In the genomic region with DNA sequence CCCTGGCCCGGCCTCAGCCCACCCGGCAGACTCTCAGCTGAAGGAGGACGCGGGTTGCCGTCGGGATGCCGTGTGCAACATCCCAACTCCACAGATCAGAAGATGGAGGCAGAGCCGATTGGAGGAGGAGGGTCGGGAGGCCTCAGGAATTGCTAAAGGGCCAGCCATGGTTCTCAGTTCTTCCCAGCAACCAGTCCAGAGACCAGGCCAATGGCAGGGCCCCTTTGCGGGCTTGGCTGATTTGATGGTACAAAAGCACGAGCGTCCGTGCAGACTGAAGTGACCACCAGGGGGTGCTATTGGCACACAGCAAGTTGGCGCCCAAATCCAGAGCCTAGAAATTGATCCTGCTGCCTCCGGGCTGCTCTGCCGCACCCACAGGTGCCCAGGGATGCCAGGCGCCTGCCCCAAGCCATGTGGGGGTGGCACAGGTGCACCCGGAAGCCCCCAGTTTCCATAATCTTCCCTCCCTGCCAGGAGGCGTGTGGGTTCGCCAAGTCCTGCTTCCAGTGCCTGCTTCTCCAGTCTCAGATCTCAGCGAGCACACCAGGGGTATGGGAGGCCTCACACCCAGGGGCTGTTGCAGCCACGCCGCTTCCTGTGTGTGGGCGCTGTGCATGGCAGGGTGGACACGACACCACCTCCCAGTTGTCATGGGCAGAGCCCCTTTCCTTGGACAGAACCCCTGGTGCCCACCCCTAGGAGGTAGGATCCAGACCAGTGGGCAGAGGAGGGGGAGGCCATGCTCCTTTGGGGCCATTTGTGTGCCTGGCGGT, we compare ENCODE assay signal across 1 cellular context.
TF ChIP-seq lines count a peak whose summit lies in the region.

No MANE protein-coding gene starts in this region.

TF ChIP-seq in HepG2, 621 proteins besides CTCF, POLR2A, EP300 and RAD21 (continued from another document and continues in another):
- TF ChIP-seq, protein P1, sequence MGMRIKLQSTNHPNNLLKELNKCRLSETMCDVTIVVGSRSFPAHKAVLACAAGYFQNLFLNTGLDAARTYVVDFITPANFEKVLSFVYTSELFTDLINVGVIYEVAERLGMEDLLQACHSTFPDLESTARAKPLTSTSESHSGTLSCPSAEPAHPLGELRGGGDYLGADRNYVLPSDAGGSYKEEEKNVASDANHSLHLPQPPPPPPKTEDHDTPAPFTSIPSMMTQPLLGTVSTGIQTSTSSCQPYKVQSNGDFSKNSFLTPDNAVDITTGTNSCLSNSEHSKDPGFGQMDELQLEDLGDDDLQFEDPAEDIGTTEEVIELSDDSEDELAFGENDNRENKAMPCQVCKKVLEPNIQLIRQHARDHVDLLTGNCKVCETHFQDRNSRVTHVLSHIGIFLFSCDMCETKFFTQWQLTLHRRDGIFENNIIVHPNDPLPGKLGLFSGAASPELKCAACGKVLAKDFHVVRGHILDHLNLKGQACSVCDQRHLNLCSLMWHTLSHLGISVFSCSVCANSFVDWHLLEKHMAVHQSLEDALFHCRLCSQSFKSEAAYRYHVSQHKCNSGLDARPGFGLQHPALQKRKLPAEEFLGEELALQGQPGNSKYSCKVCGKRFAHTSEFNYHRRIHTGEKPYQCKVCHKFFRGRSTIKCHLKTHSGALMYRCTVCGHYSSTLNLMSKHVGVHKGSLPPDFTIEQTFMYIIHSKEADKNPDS (CRISPR knock-in tag; IDR thresholded peaks at IDR 0.05): 0 out of 2 replicates have a peak, but pooled peaks have one; percentile 21
- no peak for TF ChIP-seq JUN (CRISPR knock-in tag; IDR thresholded peaks at IDR 0.05)
- peak; percentile 80; the same call in 1 of the 2 replicates for TF ChIP-seq ZNF891 (CRISPR knock-in tag; IDR thresholded peaks at IDR 0.05)
- 0 out of 2 replicates have a peak, but pooled peaks have one; percentile 17 for TF ChIP-seq POGZ (CRISPR knock-in tag; IDR thresholded peaks at IDR 0.05)
- no peak for TF ChIP-seq HNRNPH1 (optimal IDR thresholded peaks at IDR 0.05; ENCODE audit: low read depth, low read length)
- TF ChIP-seq IRX3 (CRISPR knock-in tag; IDR thresholded peaks at IDR 0.05; ENCODE audit: borderline replicate concordance, low read depth): no peak
- TF ChIP-seq, protein P2, sequence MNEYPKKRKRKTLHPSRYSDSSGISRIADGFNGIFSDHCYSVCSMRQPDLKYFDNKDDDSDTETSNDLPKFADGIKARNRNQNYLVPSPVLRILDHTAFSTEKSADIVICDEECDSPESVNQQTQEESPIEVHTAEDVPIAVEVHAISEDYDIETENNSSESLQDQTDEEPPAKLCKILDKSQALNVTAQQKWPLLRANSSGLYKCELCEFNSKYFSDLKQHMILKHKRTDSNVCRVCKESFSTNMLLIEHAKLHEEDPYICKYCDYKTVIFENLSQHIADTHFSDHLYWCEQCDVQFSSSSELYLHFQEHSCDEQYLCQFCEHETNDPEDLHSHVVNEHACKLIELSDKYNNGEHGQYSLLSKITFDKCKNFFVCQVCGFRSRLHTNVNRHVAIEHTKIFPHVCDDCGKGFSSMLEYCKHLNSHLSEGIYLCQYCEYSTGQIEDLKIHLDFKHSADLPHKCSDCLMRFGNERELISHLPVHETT (CRISPR knock-in tag; conservative IDR thresholded peaks at IDR 0.05): no peak
- TF ChIP-seq, protein P3, sequence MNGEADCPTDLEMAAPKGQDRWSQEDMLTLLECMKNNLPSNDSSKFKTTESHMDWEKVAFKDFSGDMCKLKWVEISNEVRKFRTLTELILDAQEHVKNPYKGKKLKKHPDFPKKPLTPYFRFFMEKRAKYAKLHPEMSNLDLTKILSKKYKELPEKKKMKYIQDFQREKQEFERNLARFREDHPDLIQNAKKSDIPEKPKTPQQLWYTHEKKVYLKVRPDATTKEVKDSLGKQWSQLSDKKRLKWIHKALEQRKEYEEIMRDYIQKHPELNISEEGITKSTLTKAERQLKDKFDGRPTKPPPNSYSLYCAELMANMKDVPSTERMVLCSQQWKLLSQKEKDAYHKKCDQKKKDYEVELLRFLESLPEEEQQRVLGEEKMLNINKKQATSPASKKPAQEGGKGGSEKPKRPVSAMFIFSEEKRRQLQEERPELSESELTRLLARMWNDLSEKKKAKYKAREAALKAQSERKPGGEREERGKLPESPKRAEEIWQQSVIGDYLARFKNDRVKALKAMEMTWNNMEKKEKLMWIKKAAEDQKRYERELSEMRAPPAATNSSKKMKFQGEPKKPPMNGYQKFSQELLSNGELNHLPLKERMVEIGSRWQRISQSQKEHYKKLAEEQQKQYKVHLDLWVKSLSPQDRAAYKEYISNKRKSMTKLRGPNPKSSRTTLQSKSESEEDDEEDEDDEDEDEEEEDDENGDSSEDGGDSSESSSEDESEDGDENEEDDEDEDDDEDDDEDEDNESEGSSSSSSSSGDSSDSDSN (CRISPR knock-in tag; IDR thresholded peaks at IDR 0.05): peak; percentile 81
- TF ChIP-seq ZNF766 (CRISPR knock-in tag; IDR thresholded peaks at IDR 0.05; ENCODE audit: borderline replicate concordance): 0 out of 2 replicates have a peak, but pooled peaks have one; percentile 60
- TF ChIP-seq ZBTB3 (CRISPR knock-in tag; IDR thresholded peaks at IDR 0.05; ENCODE audit: borderline replicate concordance, low read depth): no peak
- 0 out of 2 replicates have a peak, but pooled peaks have one; percentile 39 for TF ChIP-seq ZNF720 (CRISPR knock-in tag; IDR thresholded peaks at IDR 0.05)
- no peak for TF ChIP-seq JUNB (CRISPR knock-in tag; IDR thresholded peaks at IDR 0.05; ENCODE audit: borderline replicate concordance)
- peak; percentile 88 for TF ChIP-seq SALL1 (CRISPR knock-in tag; IDR thresholded peaks at IDR 0.05)
- TF ChIP-seq TOE1 (CRISPR knock-in tag; IDR thresholded peaks at IDR 0.05): no peak
- 0 out of 2 replicates have a peak, but pooled peaks have one; percentile 49 for TF ChIP-seq ETV5 (CRISPR knock-in tag; IDR thresholded peaks at IDR 0.05; ENCODE audit: borderline replicate concordance)
- TF ChIP-seq, protein P4, sequence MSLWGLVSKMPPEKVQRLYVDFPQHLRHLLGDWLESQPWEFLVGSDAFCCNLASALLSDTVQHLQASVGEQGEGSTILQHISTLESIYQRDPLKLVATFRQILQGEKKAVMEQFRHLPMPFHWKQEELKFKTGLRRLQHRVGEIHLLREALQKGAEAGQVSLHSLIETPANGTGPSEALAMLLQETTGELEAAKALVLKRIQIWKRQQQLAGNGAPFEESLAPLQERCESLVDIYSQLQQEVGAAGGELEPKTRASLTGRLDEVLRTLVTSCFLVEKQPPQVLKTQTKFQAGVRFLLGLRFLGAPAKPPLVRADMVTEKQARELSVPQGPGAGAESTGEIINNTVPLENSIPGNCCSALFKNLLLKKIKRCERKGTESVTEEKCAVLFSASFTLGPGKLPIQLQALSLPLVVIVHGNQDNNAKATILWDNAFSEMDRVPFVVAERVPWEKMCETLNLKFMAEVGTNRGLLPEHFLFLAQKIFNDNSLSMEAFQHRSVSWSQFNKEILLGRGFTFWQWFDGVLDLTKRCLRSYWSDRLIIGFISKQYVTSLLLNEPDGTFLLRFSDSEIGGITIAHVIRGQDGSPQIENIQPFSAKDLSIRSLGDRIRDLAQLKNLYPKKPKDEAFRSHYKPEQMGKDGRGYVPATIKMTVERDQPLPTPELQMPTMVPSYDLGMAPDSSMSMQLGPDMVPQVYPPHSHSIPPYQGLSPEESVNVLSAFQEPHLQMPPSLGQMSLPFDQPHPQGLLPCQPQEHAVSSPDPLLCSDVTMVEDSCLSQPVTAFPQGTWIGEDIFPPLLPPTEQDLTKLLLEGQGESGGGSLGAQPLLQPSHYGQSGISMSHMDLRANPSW (CRISPR knock-in tag; IDR thresholded peaks at IDR 0.05; ENCODE audit: borderline replicate concordance): no peak; the same call in 1 of the 2 replicates
- TF ChIP-seq ZEB1 (IDR thresholded peaks at IDR 0.05; ENCODE audit: insufficient replicate concordance, low read depth): no peak
- TF ChIP-seq, protein P5, sequence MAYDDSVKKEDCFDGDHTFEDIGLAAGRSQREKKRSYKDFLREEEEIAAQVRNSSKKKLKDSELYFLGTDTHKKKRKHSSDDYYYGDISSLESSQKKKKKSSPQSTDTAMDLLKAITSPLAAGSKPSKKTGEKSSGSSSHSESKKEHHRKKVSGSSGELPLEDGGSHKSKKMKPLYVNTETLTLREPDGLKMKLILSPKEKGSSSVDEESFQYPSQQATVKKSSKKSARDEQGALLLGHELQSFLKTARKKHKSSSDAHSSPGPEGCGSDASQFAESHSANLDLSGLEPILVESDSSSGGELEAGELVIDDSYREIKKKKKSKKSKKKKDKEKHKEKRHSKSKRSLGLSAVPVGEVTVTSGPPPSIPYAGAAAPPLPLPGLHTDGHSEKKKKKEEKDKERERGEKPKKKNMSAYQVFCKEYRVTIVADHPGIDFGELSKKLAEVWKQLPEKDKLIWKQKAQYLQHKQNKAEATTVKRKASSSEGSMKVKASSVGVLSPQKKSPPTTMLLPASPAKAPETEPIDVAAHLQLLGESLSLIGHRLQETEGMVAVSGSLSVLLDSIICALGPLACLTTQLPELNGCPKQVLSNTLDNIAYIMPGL (CRISPR knock-in tag; IDR thresholded peaks at IDR 0.05; ENCODE audit: borderline replicate concordance in 1 of 2, low read depth in 1 of 2): peak; percentile 78 to 85; a peak in 3 of 4 replicates
- no peak for TF ChIP-seq ETV6 (CRISPR knock-in tag; conservative IDR thresholded peaks at IDR 0.05)
- TF ChIP-seq ZKSCAN1 (IDR thresholded peaks at IDR 0.05; ENCODE audit: low read length): 0 out of 2 replicates have a peak, but pooled peaks have one; percentile 27
- TF ChIP-seq RNF2 (conservative IDR thresholded peaks at IDR 0.05; ENCODE audit: low read depth): no peak
- TF ChIP-seq, protein P6, sequence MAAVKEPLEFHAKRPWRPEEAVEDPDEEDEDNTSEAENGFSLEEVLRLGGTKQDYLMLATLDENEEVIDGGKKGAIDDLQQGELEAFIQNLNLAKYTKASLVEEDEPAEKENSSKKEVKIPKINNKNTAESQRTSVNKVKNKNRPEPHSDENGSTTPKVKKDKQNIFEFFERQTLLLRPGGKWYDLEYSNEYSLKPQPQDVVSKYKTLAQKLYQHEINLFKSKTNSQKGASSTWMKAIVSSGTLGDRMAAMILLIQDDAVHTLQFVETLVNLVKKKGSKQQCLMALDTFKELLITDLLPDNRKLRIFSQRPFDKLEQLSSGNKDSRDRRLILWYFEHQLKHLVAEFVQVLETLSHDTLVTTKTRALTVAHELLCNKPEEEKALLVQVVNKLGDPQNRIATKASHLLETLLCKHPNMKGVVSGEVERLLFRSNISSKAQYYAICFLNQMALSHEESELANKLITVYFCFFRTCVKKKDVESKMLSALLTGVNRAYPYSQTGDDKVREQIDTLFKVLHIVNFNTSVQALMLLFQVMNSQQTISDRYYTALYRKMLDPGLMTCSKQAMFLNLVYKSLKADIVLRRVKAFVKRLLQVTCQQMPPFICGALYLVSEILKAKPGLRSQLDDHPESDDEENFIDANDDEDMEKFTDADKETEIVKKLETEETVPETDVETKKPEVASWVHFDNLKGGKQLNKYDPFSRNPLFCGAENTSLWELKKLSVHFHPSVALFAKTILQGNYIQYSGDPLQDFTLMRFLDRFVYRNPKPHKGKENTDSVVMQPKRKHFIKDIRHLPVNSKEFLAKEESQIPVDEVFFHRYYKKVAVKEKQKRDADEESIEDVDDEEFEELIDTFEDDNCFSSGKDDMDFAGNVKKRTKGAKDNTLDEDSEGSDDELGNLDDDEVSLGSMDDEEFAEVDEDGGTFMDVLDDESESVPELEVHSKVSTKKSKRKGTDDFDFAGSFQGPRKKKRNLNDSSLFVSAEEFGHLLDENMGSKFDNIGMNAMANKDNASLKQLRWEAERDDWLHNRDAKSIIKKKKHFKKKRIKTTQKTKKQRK (IDR thresholded peaks at IDR 0.05; ENCODE audit: low read length): no peak
- TF ChIP-seq ZNF12 (CRISPR knock-in tag; IDR thresholded peaks at IDR 0.05): 0 out of 2 replicates have a peak, but pooled peaks have one; percentile 6
- peak; percentile 49 for TF ChIP-seq ISL2 (CRISPR knock-in tag; IDR thresholded peaks at IDR 0.05)
- no peak; the same call in 1 of the 2 replicates for TF ChIP-seq ZNF124 (CRISPR knock-in tag; IDR thresholded peaks at IDR 0.05)
- peak; percentile 58; the same call in 1 of the 2 replicates for TF ChIP-seq ZSCAN29 (CRISPR knock-in tag; conservative IDR thresholded peaks at IDR 0.05)
- no peak for TF ChIP-seq RARA (CRISPR knock-in tag; IDR thresholded peaks at IDR 0.05)
- 0 out of 2 replicates have a peak, but pooled peaks have one; percentile 13 for TF ChIP-seq ZNF792 (CRISPR knock-in tag; IDR thresholded peaks at IDR 0.05)
- TF ChIP-seq STAT5B (CRISPR knock-in tag; IDR thresholded peaks at IDR 0.05): no peak
- TF ChIP-seq ZNF296 (CRISPR knock-in tag; conservative IDR thresholded peaks at IDR 0.05): no peak
- no peak for TF ChIP-seq ZNF558 (CRISPR knock-in tag; IDR thresholded peaks at IDR 0.05; ENCODE audit: borderline replicate concordance)
- TF ChIP-seq, protein P7, sequence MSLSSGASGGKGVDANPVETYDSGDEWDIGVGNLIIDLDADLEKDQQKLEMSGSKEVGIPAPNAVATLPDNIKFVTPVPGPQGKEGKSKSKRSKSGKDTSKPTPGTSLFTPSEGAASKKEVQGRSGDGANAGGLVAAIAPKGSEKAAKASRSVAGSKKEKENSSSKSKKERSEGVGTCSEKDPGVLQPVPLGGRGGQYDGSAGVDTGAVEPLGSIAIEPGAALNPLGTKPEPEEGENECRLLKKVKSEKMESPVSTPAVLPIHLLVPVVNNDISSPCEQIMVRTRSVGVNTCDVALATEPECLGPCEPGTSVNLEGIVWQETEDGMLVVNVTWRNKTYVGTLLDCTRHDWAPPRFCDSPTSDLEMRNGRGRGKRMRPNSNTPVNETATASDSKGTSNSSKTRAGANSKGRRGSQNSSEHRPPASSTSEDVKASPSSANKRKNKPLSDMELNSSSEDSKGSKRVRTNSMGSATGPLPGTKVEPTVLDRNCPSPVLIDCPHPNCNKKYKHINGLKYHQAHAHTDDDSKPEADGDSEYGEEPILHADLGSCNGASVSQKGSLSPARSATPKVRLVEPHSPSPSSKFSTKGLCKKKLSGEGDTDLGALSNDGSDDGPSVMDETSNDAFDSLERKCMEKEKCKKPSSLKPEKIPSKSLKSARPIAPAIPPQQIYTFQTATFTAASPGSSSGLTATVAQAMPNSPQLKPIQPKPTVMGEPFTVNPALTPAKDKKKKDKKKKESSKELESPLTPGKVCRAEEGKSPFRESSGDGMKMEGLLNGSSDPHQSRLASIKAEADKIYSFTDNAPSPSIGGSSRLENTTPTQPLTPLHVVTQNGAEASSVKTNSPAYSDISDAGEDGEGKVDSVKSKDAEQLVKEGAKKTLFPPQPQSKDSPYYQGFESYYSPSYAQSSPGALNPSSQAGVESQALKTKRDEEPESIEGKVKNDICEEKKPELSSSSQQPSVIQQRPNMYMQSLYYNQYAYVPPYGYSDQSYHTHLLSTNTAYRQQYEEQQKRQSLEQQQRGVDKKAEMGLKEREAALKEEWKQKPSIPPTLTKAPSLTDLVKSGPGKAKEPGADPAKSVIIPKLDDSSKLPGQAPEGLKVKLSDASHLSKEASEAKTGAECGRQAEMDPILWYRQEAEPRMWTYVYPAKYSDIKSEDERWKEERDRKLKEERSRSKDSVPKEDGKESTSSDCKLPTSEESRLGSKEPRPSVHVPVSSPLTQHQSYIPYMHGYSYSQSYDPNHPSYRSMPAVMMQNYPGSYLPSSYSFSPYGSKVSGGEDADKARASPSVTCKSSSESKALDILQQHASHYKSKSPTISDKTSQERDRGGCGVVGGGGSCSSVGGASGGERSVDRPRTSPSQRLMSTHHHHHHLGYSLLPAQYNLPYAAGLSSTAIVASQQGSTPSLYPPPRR (CRISPR knock-in tag; IDR thresholded peaks at IDR 0.05; ENCODE audit: borderline replicate concordance): peak; percentile 70
- TF ChIP-seq DNMT3B (CRISPR knock-in tag; conservative IDR thresholded peaks at IDR 0.05): no peak
- TF ChIP-seq ARNT (IDR thresholded peaks at IDR 0.05): no peak
- no peak for TF ChIP-seq RFX1 (IDR thresholded peaks at IDR 0.05)
